In genomic region chr1:78061825-78062523, GRCh38 we compare ENCODE assay signal across 17 cellular contexts. TPM values are rescaled to one million over a fixed set of nuclear protein-coding genes. Genes with fewer than 3 reads are reported as not detected.
DNase-seq lines count a peak whose midpoint lies in the region; ATAC-seq, FAIRE-seq and TF ChIP-seq lines count a peak whose summit lies in the region.
"Had no signal": no experiment of that assay in that cellular context is flagged by ENCODE, and none has a peak within 500 bp of the region (broad histone marks: within the 10 kb centered on the region; RNA-seq: fewer than 3 reads in every experiment).

No MANE protein-coding gene starts in this region.

- H3K9me3 ChIP-seq in heart left ventricle (no peaks in the 10 kb centered on the region), left ventricle myocardium inferior (replicated peaks) (no peaks in the 10 kb centered on the region)

- no peak overlapping the region for H3K4me3 Mint-ChIP-seq in Calu3 (ENCODE audit: low read depth, unreplicated experiment)
- H3K4me3 Mint-ChIP-seq: activated naive CD8-positive, alpha-beta T cell treated with anti-CD3 and anti-CD28 coated beads for 36 hours; effector memory CD8-positive, alpha-beta T cell; neural crest cell; type B pancreatic cell had no signal

- TF ChIP-seq CTCF in heart left ventricle (IDR thresholded peaks at IDR 0.05) (no peak), left ventricle myocardium inferior (IDR thresholded peaks at IDR 0.05; ENCODE audit: borderline replicate concordance) (no peak), bronchial epithelial cell (IDR thresholded peaks at IDR 0.05; ENCODE audit: insufficient read depth, low read length, severe bottlenecking) (no peak), Calu3 (IDR thresholded peaks at IDR 0.05; ENCODE audit: unreplicated experiment) (no peak)

- intact Hi-C loops in heart left ventricle (cut with DNase I) (no loop called here), left ventricle myocardium inferior (cut with micrococcal nuclease) (no loop called here), Calu3 (cut with micrococcal nuclease; ENCODE audit: unreplicated experiment) (no loop called here)

- DNase-seq in heart left ventricle, result no peak
- DNase-seq in left ventricle myocardium inferior, result no peak
- DNase-seq in bronchial epithelial cell (ENCODE audit: low read depth), result peak; percentile 79
- peak; percentile 31 for DNase-seq in hepatic stellate cell (ENCODE audit: low spot score)
- DNase-seq in Calu3, result no peak
- DNase-seq in SKM-1 treated with dmso at 0.1 percent for 144 hours (lab: John Stamatoyannopoulos, UW; ENCODE audit: unreplicated experiment), result no peak
- DNase-seq in NK-92 treated with Interleukin-12 subunit alpha and Interleukin-12 subunit beta, amount 100 ng/mL, for 24 hours (lab: John Stamatoyannopoulos, UW), result no peak
- DNase-seq: activated CD8-positive, alpha-beta memory T cell treated with anti-CD3 and anti-CD28 coated beads, Interleukin-2, amount 50 U/mL, for 4 hours; activated naive CD8-positive, alpha-beta T cell treated with anti-CD3 and anti-CD28 coated beads for 36 hours; AML-193; effector memory CD8-positive, alpha-beta T cell; islet precursor cell had no signal

- CTCF ChIA-PET in Calu3 (lab: Charles Lee), result interaction anchor here (0.7 kb wide), 1 partner anchor 390 kb away, joined by 4 read pairs; no protein-coding TSS in a partner anchor

- no peak for FAIRE-seq in bronchial epithelial cell (lab: Jason Lieb, UNC)

- H3K36me3 Mint-ChIP-seq in Calu3 (ENCODE audit: insufficient read depth, unreplicated experiment), result no peaks in the 10 kb centered on the region
- H3K36me3 Mint-ChIP-seq: activated naive CD8-positive, alpha-beta T cell treated with anti-CD3 and anti-CD28 coated beads for 36 hours; type B pancreatic cell had no signal

- H3K4me1 Mint-ChIP-seq in Calu3 (ENCODE audit: low read depth, unreplicated experiment), result no peaks in the 10 kb centered on the region
- H3K4me1 Mint-ChIP-seq: activated naive CD8-positive, alpha-beta T cell treated with anti-CD3 and anti-CD28 coated beads for 36 hours had no signal

- H3K36me3 ChIP-seq in heart left ventricle, result no peaks in the 10 kb centered on the region
- no peaks in the 10 kb centered on the region for H3K36me3 ChIP-seq in left ventricle myocardium inferior
- H3K36me3 ChIP-seq in bronchial epithelial cell (ENCODE audit: control insufficient read depth, insufficient read depth, low read length), result no peaks in the 10 kb centered on the region

- TF ChIP-seq POLR2A in heart left ventricle (IDR thresholded peaks at IDR 0.05), result no peak

- peaks cover 0 to 15% (median 2%) of the 10 kb centered on the region in 12 donors for H3K4me1 ChIP-seq in heart left ventricle
- H3K4me1 ChIP-seq in left ventricle myocardium inferior, result peaks cover 14% of the 10 kb centered on the region

- peak overlapping the region in 4 of 12 donors; percentile 9 to 35 (median 16) for H3K27ac ChIP-seq in heart left ventricle
- H3K27ac ChIP-seq in left ventricle myocardium inferior (replicated peaks), result no peak overlapping the region
- H3K27ac ChIP-seq: VCaP had no signal

- no peaks in the 10 kb centered on the region for H3K27me3 ChIP-seq in heart left ventricle
- no peaks in the 10 kb centered on the region for H3K27me3 ChIP-seq in left ventricle myocardium inferior (ENCODE audit: low read depth)
- H3K27me3 ChIP-seq in bronchial epithelial cell (ENCODE audit: control insufficient read depth, insufficient read depth, low read length), result no peaks in the 10 kb centered on the region

- WGBS in heart left ventricle, 4 donors, result 46 to 63% (median 54%) methylated on average over 2 of the region's 2 CpGs

- ATAC-seq in heart left ventricle, result peak; percentile 28 to 41 (median 31)
- ATAC-seq in GM19397 (IDR thresholded peaks at IDR 0.05; ENCODE audit: unreplicated experiment), result no peak
- ATAC-seq: effector memory CD8-positive, alpha-beta T cell; Panc1 had no signal

- no peak overlapping the region for H3K4me3 ChIP-seq in heart left ventricle
- H3K4me3 ChIP-seq in left ventricle myocardium inferior, result no peak overlapping the region
- H3K4me3 ChIP-seq in bronchial epithelial cell (ENCODE audit: low read depth, low read length), result no peak overlapping the region

- no TSS peak for BruUV-seq in Calu3 (replicated peaks; lab: Mats Ljungman, UMichigan)

- no peaks in the 10 kb centered on the region for H3K9me3 Mint-ChIP-seq in Calu3 (ENCODE audit: low read depth, unreplicated experiment)
- H3K9me3 Mint-ChIP-seq: activated naive CD8-positive, alpha-beta T cell treated with anti-CD3 and anti-CD28 coated beads for 36 hours; effector memory CD8-positive, alpha-beta T cell; type B pancreatic cell had no signal

- H3K27me3 Mint-ChIP-seq in Calu3 (ENCODE audit: unreplicated experiment), result no peaks in the 10 kb centered on the region
- H3K27me3 Mint-ChIP-seq: activated naive CD8-positive, alpha-beta T cell treated with anti-CD3 and anti-CD28 coated beads for 36 hours; type B pancreatic cell had no signal

- H3K27ac Mint-ChIP-seq in Calu3 (ENCODE audit: unreplicated experiment), result no peak overlapping the region
- H3K27ac Mint-ChIP-seq: activated naive CD8-positive, alpha-beta T cell treated with anti-CD3 and anti-CD28 coated beads for 36 hours; effector memory CD8-positive, alpha-beta T cell; type B pancreatic cell had no signal

RNA-seq across cellular contexts. Expression of gene GIPC2, which starts 16.2 kb away (rescaled TPM):
- total RNA-seq in heart left ventricle, result 1 to 10 TPM in 8 of 9 donors, under 1 TPM in 1; 0.99 to 4.0 (median 2.8) TPM
- 1 to 10 TPM; 1.3 to 2.5 TPM for polyA plus RNA-seq in heart left ventricle
- 2.5 TPM for total RNA-seq in left ventricle myocardium inferior
- total RNA-seq in bronchial epithelial cell, result 0.38 and 1.1 TPM in 2 replicates
- 2.1 and 2.8 TPM in 2 replicates for total RNA-seq in Calu3 (2022)
- total RNA-seq: neural crest cell had no signal

RNA-seq across cellular contexts. Expression of gene DNAJB4, which starts 57.2 kb away (rescaled TPM):
- total RNA-seq in heart left ventricle (100 to 1,000 TPM in 4 of 9 donors, 10 to 100 TPM in 5; 56.7 to 190 (median 95.9) TPM), left ventricle myocardium inferior (118 TPM), bronchial epithelial cell (6.8 and 15.7 TPM in 2 replicates), Calu3 (2022) (15.0 and 23.0 TPM in 2 replicates)
- polyA plus RNA-seq in heart left ventricle, result 100 to 1,000 TPM in 1 of 2 donors, 10 to 100 TPM in 1; 35.2 to 162 TPM

Comparison
In these comparisons a context has a peak if more than half of its experiments do, and no peak if none do; other contexts are left out.
1. DNase-seq: peak in bronchial epithelial cell (single experiment) and hepatic stellate cell (single experiment); none in heart left ventricle (0 of 5), left ventricle myocardium inferior (single experiment), Calu3 (single experiment), SKM-1 treated with dmso at 0.1 percent for 144 hours (single experiment) and NK-92 treated with Interleukin-12 subunit alpha and Interleukin-12 subunit beta, amount 100 ng/mL, for 24 hours (single experiment).